In genomic region chr9:74771262-74771585, GRCh38 we compare ENCODE assay signal across 17 cellular contexts.
A peak's percentile ranks its signal among the peaks of the same experiment; 100 is the strongest.
DNase-seq lines count a peak whose midpoint lies in the region; TF ChIP-seq lines count a peak whose summit lies in the region.
"Had no signal": no experiment of that assay in that cellular context is flagged by ENCODE, and none has a peak within 500 bp of the region (broad histone marks: within the 10 kb centered on the region; RNA-seq: fewer than 3 reads in every experiment).

No MANE protein-coding gene starts in this region.

- H3K4me1 ChIP-seq in H9 (ENCODE audit: insufficient read depth, low read length) (no peaks in the 10 kb centered on the region), trophoblast cell (ENCODE audit: control insufficient read depth in 1 of 2, insufficient read depth in 2 of 2, low read length in 2 of 2) (peaks cover 0 to 3% of the 10 kb centered on the region in 2 experiments)
- H3K4me1 ChIP-seq: uterus had no signal

- no peak overlapping the region for H2BK15ac ChIP-seq in H9 (ENCODE audit: low read depth, low read length)

- H2BK120ac ChIP-seq in H9 (ENCODE audit: low read depth, low read length, poor library complexity, severe bottlenecking) = no peak overlapping the region
- H2BK120ac ChIP-seq in trophoblast cell (ENCODE audit: insufficient read depth, low read length, poor library complexity) = no peak overlapping the region

- intact Hi-C loops in activated T-helper 2 cell treated with anti-CD3 and anti-CD28 coated beads, Interferon-gamma antibody, Interleukin-2, Interleukin-4, amounts not matched to agents 10 μg/mL and 5 μg/mL and 100 μg/mL, durations not matched to agents 14 hours and 24 hours and 36 hours (cut with micrococcal nuclease) = loop anchor here (5.0 kb wide), 2 partner anchors 376 to 416 kb away; no protein-coding TSS in a partner anchor

- peaks cover 24% of the 10 kb centered on the region for H3K4me1 Mint-ChIP-seq in activated T-cell treated with anti-CD3 and anti-CD28 coated beads, Interleukin-2, amount 50 U/mL, for 24 hours (ENCODE audit: low read depth)
- peaks cover 5 to 8% of the 10 kb centered on the region in 2 experiments for H3K4me1 Mint-ChIP-seq in H9
- H3K4me1 Mint-ChIP-seq in activated T-helper 2 cell treated with anti-CD3 and anti-CD28 coated beads, Interferon-gamma antibody, Interleukin-2, Interleukin-4, amounts not matched to agents 10 μg/mL and 5 μg/mL and 100 μg/mL, durations not matched to agents 14 hours and 24 hours and 36 hours (ENCODE audit: low read depth) = peaks cover 16% of the 10 kb centered on the region
- H3K4me1 Mint-ChIP-seq: nephron progenitor cell had no signal

- no peaks in the 10 kb centered on the region for H3K23me2 ChIP-seq in H9 (ENCODE audit: insufficient read length, low read depth, low read length, poor library complexity, severe bottlenecking)

- no peaks in the 10 kb centered on the region for H4K20me1 ChIP-seq in H9 (ENCODE audit: control insufficient read depth, insufficient read depth, insufficient read length)

- no peak overlapping the region for H3K56ac ChIP-seq in H9 (ENCODE audit: insufficient read length, low read depth, low read length)

- no peak overlapping the region for H2BK20ac ChIP-seq in H9 (ENCODE audit: low read depth, low read length, poor library complexity, severe bottlenecking)

- H2AK5ac ChIP-seq in H9 (ENCODE audit: insufficient read length, low read length) (no peak overlapping the region), trophoblast cell (ENCODE audit: low read length) (no peak overlapping the region)

- peak overlapping the region; percentile 93 for H3K27ac Mint-ChIP-seq in activated T-cell treated with anti-CD3 and anti-CD28 coated beads, Interleukin-2, amount 50 U/mL, for 24 hours
- no peak overlapping the region; a peak in 1 of 7 replicates for H3K27ac Mint-ChIP-seq in H9
- H3K27ac Mint-ChIP-seq in activated T-helper 2 cell treated with anti-CD3 and anti-CD28 coated beads, Interferon-gamma antibody, Interleukin-2, Interleukin-4, amounts not matched to agents 10 μg/mL and 5 μg/mL and 100 μg/mL, durations not matched to agents 14 hours and 24 hours and 36 hours = peak overlapping the region; percentile 48
- H3K27ac Mint-ChIP-seq: nephron progenitor cell had no signal

- H3K27me3 Mint-ChIP-seq in activated T-cell treated with anti-CD3 and anti-CD28 coated beads, Interleukin-2, amount 50 U/mL, for 24 hours = peaks cover 31% of the 10 kb centered on the region
- peaks cover 4% of the 10 kb centered on the region; the same call in 1 of the 2 replicates for H3K27me3 Mint-ChIP-seq in H9 (ENCODE audit: low read depth)
- H3K27me3 Mint-ChIP-seq in activated T-helper 2 cell treated with anti-CD3 and anti-CD28 coated beads, Interferon-gamma antibody, Interleukin-2, Interleukin-4, amounts not matched to agents 10 μg/mL and 5 μg/mL and 100 μg/mL, durations not matched to agents 14 hours and 24 hours and 36 hours (ENCODE audit: low read depth) = peaks cover 7% of the 10 kb centered on the region

- H3K9me3 ChIP-seq in H9 (ENCODE audit: control insufficient read depth, low read depth, low read length) (no peaks in the 10 kb centered on the region), trophoblast cell (ENCODE audit: insufficient read depth, low read depth, low read length) (no peaks in the 10 kb centered on the region)
- H3K9me3 ChIP-seq: uterus had no signal

- no peak overlapping the region for H2BK12ac ChIP-seq in H9 (ENCODE audit: insufficient read length, low read depth, low read length)
- no peak overlapping the region for H2BK12ac ChIP-seq in trophoblast cell (ENCODE audit: low read length)

- no peak overlapping the region for H3K23ac ChIP-seq in H9 (ENCODE audit: insufficient read length, low read depth, low read length)
- H3K23ac ChIP-seq in trophoblast cell (ENCODE audit: low read length) = no peak overlapping the region

- no peaks in the 10 kb centered on the region for H3K36me3 ChIP-seq in trophoblast cell (ENCODE audit: control insufficient read depth in 1 of 2, insufficient read depth in 2 of 2, low read length in 2 of 2)
- H3K36me3 ChIP-seq: cardiac muscle cell, uterus had no signal

- H4K8ac ChIP-seq in H9 (replicated peaks; ENCODE audit: insufficient read length, low read depth, low read length) (no peak overlapping the region), trophoblast cell (ENCODE audit: low read depth, low read length) (no peak overlapping the region)

- no peak overlapping the region for H3K4me2 ChIP-seq in H9 (ENCODE audit: insufficient read depth, insufficient read length, low read length)
- no peak overlapping the region for H3K4me2 ChIP-seq in trophoblast cell (ENCODE audit: low read length)
- H3K4me2 ChIP-seq: smooth muscle cell had no signal

- H3K27me3 ChIP-seq in H9 (ENCODE audit: insufficient read depth, low read length) = no peaks in the 10 kb centered on the region
- no peaks in the 10 kb centered on the region for H3K27me3 ChIP-seq in trophoblast cell (ENCODE audit: insufficient read depth, low read length)
- H3K27me3 ChIP-seq: cardiac muscle cell, uterus had no signal

- peak; percentile 23; the same call in 2 of the 3 replicates for TF ChIP-seq CTCF in H9 (conservative IDR thresholded peaks at IDR 0.05)

- H2AFZ ChIP-seq in H9 (ENCODE audit: low read length) (no peak overlapping the region), trophoblast cell (ENCODE audit: insufficient read depth, low read length, poor library complexity) (no peak overlapping the region)

- no peak overlapping the region for H3T11ph ChIP-seq in H9 (ENCODE audit: low read length)

- H3K79me1 ChIP-seq in H9 (ENCODE audit: insufficient read depth, low read depth, low read length, poor library complexity, severe bottlenecking) (no peaks in the 10 kb centered on the region), trophoblast cell (ENCODE audit: low read length) (no peaks in the 10 kb centered on the region)

- H3K79me2 ChIP-seq in H9 (ENCODE audit: insufficient read depth, low read length) (no peaks in the 10 kb centered on the region), trophoblast cell (ENCODE audit: control insufficient read depth, insufficient read depth, low read length, poor library complexity) (no peaks in the 10 kb centered on the region)

- H4K12ac ChIP-seq in trophoblast cell (ENCODE audit: low read depth, low read length) = no peak overlapping the region

- H3K4me3 ChIP-seq in trophoblast cell (ENCODE audit: low read depth, low read length) = no peak overlapping the region
- H3K4me3 ChIP-seq: cardiac muscle cell, dorsolateral prefrontal cortex, smooth muscle cell, uterus had no signal

- H3K4me3 Mint-ChIP-seq in activated T-cell treated with anti-CD3 and anti-CD28 coated beads, Interleukin-2, amount 50 U/mL, for 24 hours = peak overlapping the region; percentile 46
- H3K4me3 Mint-ChIP-seq in H9 = no peak overlapping the region
- H3K4me3 Mint-ChIP-seq in activated T-helper 2 cell treated with anti-CD3 and anti-CD28 coated beads, Interferon-gamma antibody, Interleukin-2, Interleukin-4, amounts not matched to agents 10 μg/mL and 5 μg/mL and 100 μg/mL, durations not matched to agents 14 hours and 24 hours and 36 hours (ENCODE audit: low read depth) = no peak overlapping the region
- H3K4me3 Mint-ChIP-seq: nephron progenitor cell had no signal

- H3K36me3 Mint-ChIP-seq in activated T-cell treated with anti-CD3 and anti-CD28 coated beads, Interleukin-2, amount 50 U/mL, for 24 hours (ENCODE audit: low read depth) = no peaks in the 10 kb centered on the region
- H3K36me3 Mint-ChIP-seq in H9 (ENCODE audit: insufficient read depth in 1 of 3, low read depth in 3 of 3) = no peaks in the 10 kb centered on the region
- no peaks in the 10 kb centered on the region for H3K36me3 Mint-ChIP-seq in activated T-helper 2 cell treated with anti-CD3 and anti-CD28 coated beads, Interferon-gamma antibody, Interleukin-2, Interleukin-4, amounts not matched to agents 10 μg/mL and 5 μg/mL and 100 μg/mL, durations not matched to agents 14 hours and 24 hours and 36 hours (ENCODE audit: low read depth)

- H3K27ac ChIP-seq in H9 (ENCODE audit: insufficient read length, low read depth, low read length) = no peak overlapping the region
- H3K27ac ChIP-seq in trophoblast cell (ENCODE audit: low read depth, low read length) = no peak overlapping the region
- H3K27ac ChIP-seq: cardiac muscle cell, dorsolateral prefrontal cortex, uterus had no signal

- H3K14ac ChIP-seq in H9 (ENCODE audit: insufficient read depth, low read length) = no peak overlapping the region
- H3K14ac ChIP-seq in trophoblast cell (ENCODE audit: low read length) = no peak overlapping the region

- H3K9me3 Mint-ChIP-seq in activated T-cell treated with anti-CD3 and anti-CD28 coated beads, Interleukin-2, amount 50 U/mL, for 24 hours = no peaks in the 10 kb centered on the region
- no peaks in the 10 kb centered on the region; a peak in 1 of 5 replicates for H3K9me3 Mint-ChIP-seq in H9
- no peaks in the 10 kb centered on the region for H3K9me3 Mint-ChIP-seq in activated T-helper 2 cell treated with anti-CD3 and anti-CD28 coated beads, Interferon-gamma antibody, Interleukin-2, Interleukin-4, amounts not matched to agents 10 μg/mL and 5 μg/mL and 100 μg/mL, durations not matched to agents 14 hours and 24 hours and 36 hours
- H3K9me3 Mint-ChIP-seq: nephron progenitor cell had no signal

- H3K18ac ChIP-seq in H9 (ENCODE audit: insufficient read length, low read depth, low read length) = no peak overlapping the region
- no peak overlapping the region for H3K18ac ChIP-seq in trophoblast cell (ENCODE audit: low read length)

- H3K9ac ChIP-seq in H9 (ENCODE audit: extremely low read depth, insufficient read length, low read length) (no peak overlapping the region), trophoblast cell (ENCODE audit: low read length) (no peak overlapping the region)

- H4K91ac ChIP-seq in H9 (ENCODE audit: insufficient read length, low read depth, low read length) = no peak overlapping the region
- no peak overlapping the region for H4K91ac ChIP-seq in trophoblast cell (ENCODE audit: low read depth, low read length)

- H3K4ac ChIP-seq in H9 (ENCODE audit: low read depth, low read length) (no peak overlapping the region), trophoblast cell (ENCODE audit: low read depth, low read length) (no peak overlapping the region)

- no CpG with 5 or more reads among the region's 7 CpGs for WGBS in H9 (ENCODE audit: extremely low coverage, insufficient read length, low lambda C conversion rate)
- no CpG with 5 or more reads among the region's 7 CpGs for WGBS in trophoblast cell (ENCODE audit: extremely low coverage, insufficient coverage, insufficient read length)

- no peak for DNase-seq in activated T-cell treated with anti-CD3 and anti-CD28 coated beads, Interleukin-2, amount 50 U/mL, for 24 hours
- no peak for DNase-seq in activated T-cell treated with anti-CD3 and anti-CD28 coated beads for 4 hours
- no peak for DNase-seq in H9
- no peak for DNase-seq in activated T-helper 2 cell treated with anti-CD3 and anti-CD28 coated beads, Interferon-gamma antibody, Interleukin-2, Interleukin-4, amounts not matched to agents 10 μg/mL and 5 μg/mL and 100 μg/mL, durations not matched to agents 14 hours and 24 hours and 36 hours (ENCODE audit: low spot score)
- peak; percentile 23 for DNase-seq in stimulated activated CD4-positive, alpha-beta T cell treated with anti-CD3 and anti-CD28 coated beads, Interleukin-4, amount 100 ng/mL, for 24 hours
- DNase-seq in AML-193 (lab: John Stamatoyannopoulos, UW) = no peak
- DNase-seq in trophoblast cell = no peak
- DNase-seq in NCI-H146 (lab: John Stamatoyannopoulos, UW) = no peak
- DNase-seq: dorsolateral prefrontal cortex, left cardiac atrium, NCI-H2081 treated with DMSO at 0.1 percent for 48 hours, NCI-H526, T1000, uterus had no signal

- H4K5ac ChIP-seq in H9 (ENCODE audit: insufficient read length, low read depth, low read length) = no peak overlapping the region

- no peak overlapping the region for H2BK5ac ChIP-seq in H9 (ENCODE audit: insufficient read length, low read length)
- H2BK5ac ChIP-seq in trophoblast cell (ENCODE audit: low read depth, low read length, poor library complexity) = no peak overlapping the region

Comparison
In these comparisons a context has a peak if more than half of its experiments do, and no peak if none do; other contexts are left out.
1. H3K27ac Mint-ChIP-seq: peak in activated T-cell treated with anti-CD3 and anti-CD28 coated beads, Interleukin-2, amount 50 U/mL, for 24 hours (single experiment) and activated T-helper 2 cell treated with anti-CD3 and anti-CD28 coated beads, Interferon-gamma antibody, Interleukin-2, Interleukin-4, amounts not matched to agents 10 μg/mL and 5 μg/mL and 100 μg/mL, durations not matched to agents 14 hours and 24 hours and 36 hours (single experiment); none in H9 (0 of 3).